34 cellular contexts compared by ENCODE assay signal in the genomic region with DNA sequence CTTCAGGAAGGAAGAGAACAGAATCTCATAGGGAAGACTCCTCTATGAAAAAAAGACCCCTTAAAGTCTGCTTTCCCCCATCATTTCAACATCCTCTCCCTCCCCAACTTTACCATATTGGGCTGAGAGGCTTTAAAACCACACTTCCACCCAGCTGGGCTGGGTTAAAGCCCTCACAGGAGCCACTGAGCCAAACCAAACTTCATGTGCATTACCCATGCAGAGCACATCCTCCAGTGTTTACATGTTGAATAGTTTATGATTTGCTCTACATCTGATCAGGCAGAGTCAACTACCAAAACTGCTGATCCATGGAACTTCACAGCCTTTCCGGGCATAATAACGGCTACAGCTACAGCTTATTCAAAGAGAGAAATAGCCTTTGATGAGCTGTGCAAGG.
"Had no signal": no experiment of that assay in that cellular context is flagged by ENCODE, and none has a peak within 500 bp of the region (broad histone marks: within the 10 kb centered on the region; RNA-seq: fewer than 3 reads in every experiment).

No MANE protein-coding gene starts in this region.

- H3K9me2 ChIP-seq: SK-N-SH had no signal

- ATAC-seq: activated CD8-positive, alpha-beta memory T cell treated with anti-CD3 and anti-CD28 coated beads, Interleukin-2, amount 10 ng/mL, durations not matched to agents 7 days and 5 days; activated naive CD8-positive, alpha-beta T cell treated with anti-CD3 and anti-CD28 coated beads, Interleukin-2, amount 50 U/mL, for 24 hours; PC-3; T-cell; T-helper 17 cell had no signal

- H3K27me3 ChIP-seq: Peyer's patch, SJSA1 had no signal

- H3K4me3 ChIP-seq: Peyer's patch, SJSA1 had no signal

- H3K27ac ChIP-seq: Peyer's patch, SJSA1, VCaP had no signal

- H3K9me3 ChIP-seq: Peyer's patch, SJSA1, SK-N-SH had no signal

- H3K9ac ChIP-seq: SK-N-SH had no signal

- H3K36me3 ChIP-seq: Peyer's patch, SJSA1 had no signal

- DNase-seq: activated B cell treated with CpG ODN at 0.5 μM for 24 hours; activated CD4-positive, alpha-beta memory T cell treated with anti-CD3 and anti-CD28 coated beads, Interleukin-2, amount 10 ng/mL, durations not matched to agents 7 days and 5 days; activated CD4-positive, alpha-beta T cell treated with anti-CD3 and anti-CD28 coated beads for 4 hours; activated CD4-positive, alpha-beta T cell treated with anti-CD3 and anti-CD28 coated beads, Interleukin-2, amount 50 U/mL, for 1 hour; activated CD4-positive, CD25-positive, alpha-beta regulatory T cell treated with anti-CD3 and anti-CD28 coated beads, Interleukin-2, amount 50 U/mL, for 72 hours; activated CD8-positive, alpha-beta memory T cell treated with anti-CD3 and anti-CD28 coated beads for 24 hours; activated CD8-positive, alpha-beta memory T cell treated with anti-CD3 and anti-CD28 coated beads, Interleukin-2, amount 10 ng/mL, durations not matched to agents 7 days and 5 days; activated CD8-positive, alpha-beta memory T cell treated with anti-CD3 and anti-CD28 coated beads, Interleukin-2, amount 50 U/mL, for 48 hours; activated effector memory CD4-positive, alpha-beta T cell treated with Interleukin-2 at 50 U/mL for 16 hours; activated naive CD4-positive, alpha-beta T cell treated with anti-CD3 and anti-CD28 coated beads, Interleukin-2, amount 10 ng/mL, durations not matched to agents 7 days and 5 days; activated naive CD8-positive, alpha-beta T cell treated with anti-CD3 and anti-CD28 coated beads, Interleukin-2, amount 50 U/mL, for 24 hours; activated T-cell treated with anti-CD3 and anti-CD28 coated beads, Interleukin-2, amount 50 U/mL, for 48 hours; anterior cingulate cortex; central memory CD4-positive, alpha-beta T cell; NCI-H1105; NCI-H1417 treated with DMSO at 0.1 percent for 48 hours; NCI-H187 treated with DMSO at 0.1 percent for 48 hours; NCI-H2081; NCI-H2171 treated with DMSO at 0.1 percent for 48 hours; NCI-H226; NCI-H446 treated with DMSO at 0.1 percent for 48 hours; NCI-H524; NCI-H69; NCI-H82; NK-92 treated with Interleukin-12 subunit alpha and Interleukin-12 subunit beta, amount 100 ng/mL, for 24 hours; PC-3; Peyer's patch; RPMI8226; SHP77 treated with DMSO at 0.1 percent for 48 hours; SK-N-SH; T-cell; T-helper 17 cell had no signal

- H3K4me1 ChIP-seq: Peyer's patch, SJSA1 had no signal

- H3K4me2 ChIP-seq: SK-N-SH had no signal
